Comparison of ENCODE assay signal across 8 cellular contexts in genomic region chr1:39391741-39392679, GRCh38.
DNase-seq lines count a peak whose midpoint lies in the region; ATAC-seq lines count a peak whose summit lies in the region.

No MANE protein-coding gene starts in this region.

- H3K36me3 Mint-ChIP-seq in activated T-cell treated with anti-CD3 and anti-CD28 coated beads, Interleukin-2, amount 50 U/mL, for 24 hours (ENCODE audit: low read depth), result peaks cover 67% of the 10 kb centered on the region

- no peaks in the 10 kb centered on the region for H3K27me3 ChIP-seq in right cardiac atrium (ENCODE audit: control insufficient read depth, insufficient read depth)

- no peak overlapping the region for H3K4me3 ChIP-seq in right cardiac atrium (ENCODE audit: low read length)
- no peak overlapping the region for H3K4me3 ChIP-seq in skeletal muscle cell (ENCODE audit: low read depth, low read length)

- H3K9me3 ChIP-seq in right cardiac atrium (ENCODE audit: control insufficient read depth, low read length), result no peaks in the 10 kb centered on the region

- peaks cover 30% of the 10 kb centered on the region for H3K4me1 ChIP-seq in right cardiac atrium (ENCODE audit: control insufficient read depth, insufficient read depth, low read length)

- DNase-seq in activated T-cell treated with anti-CD3 and anti-CD28 coated beads, Interleukin-2, amount 50 U/mL, for 24 hours, result no peak
- DNase-seq in activated T-cell treated with anti-CD3 and anti-CD28 coated beads, Interleukin-2, amount 50 U/mL, for 1 hour, result no peak
- DNase-seq in right cardiac atrium (peak; percentile 28 to 64 (median 57)), skeletal muscle cell (ENCODE audit: low read depth) (peak; percentile 60), Kasumi-1 (lab: John Stamatoyannopoulos, UW) (no peak)

- ATAC-seq in right cardiac atrium (peak; percentile 85), HG03139 (IDR thresholded peaks at IDR 0.05; ENCODE audit: unreplicated experiment) (no peak), HG02678 (IDR thresholded peaks at IDR 0.05; ENCODE audit: unreplicated experiment) (no peak)

- H3K27ac ChIP-seq in angular gyrus (ENCODE audit: low read depth, low read length) (peak overlapping the region; percentile 82), right cardiac atrium (ENCODE audit: low read length) (peak overlapping the region; percentile 96)

- H3K9me3 Mint-ChIP-seq in activated T-cell treated with anti-CD3 and anti-CD28 coated beads, Interleukin-2, amount 50 U/mL, for 24 hours, result no peaks in the 10 kb centered on the region

- intact Hi-C loops in right cardiac atrium (cut with DNase I), result no loop called here

- H3K4me3 Mint-ChIP-seq in activated T-cell treated with anti-CD3 and anti-CD28 coated beads, Interleukin-2, amount 50 U/mL, for 24 hours, result no peak overlapping the region

- WGBS in right cardiac atrium, result 14% methylated on average over 5 of the region's 5 CpGs

- peak overlapping the region; percentile 68 for H3K27ac Mint-ChIP-seq in activated T-cell treated with anti-CD3 and anti-CD28 coated beads, Interleukin-2, amount 50 U/mL, for 24 hours

- peaks cover 66% of the 10 kb centered on the region for H3K4me1 Mint-ChIP-seq in activated T-cell treated with anti-CD3 and anti-CD28 coated beads, Interleukin-2, amount 50 U/mL, for 24 hours (ENCODE audit: low read depth)

- H3K27me3 Mint-ChIP-seq in activated T-cell treated with anti-CD3 and anti-CD28 coated beads, Interleukin-2, amount 50 U/mL, for 24 hours, result no peaks in the 10 kb centered on the region

Comparison
In these comparisons a context has a peak if more than half of its experiments do, and no peak if none do; other contexts are left out.
1. DNase-seq: peak in right cardiac atrium (3 of 3) and skeletal muscle cell (single experiment); none in activated T-cell treated with anti-CD3 and anti-CD28 coated beads, Interleukin-2, amount 50 U/mL, for 24 hours (single experiment), activated T-cell treated with anti-CD3 and anti-CD28 coated beads, Interleukin-2, amount 50 U/mL, for 1 hour (single experiment) and Kasumi-1 (0 of 2).
2. ATAC-seq: peak in right cardiac atrium (2 of 2); none in HG03139 (single experiment) and HG02678 (single experiment).